Comparison of ENCODE assay signal across 14 cellular contexts in the genomic region with DNA sequence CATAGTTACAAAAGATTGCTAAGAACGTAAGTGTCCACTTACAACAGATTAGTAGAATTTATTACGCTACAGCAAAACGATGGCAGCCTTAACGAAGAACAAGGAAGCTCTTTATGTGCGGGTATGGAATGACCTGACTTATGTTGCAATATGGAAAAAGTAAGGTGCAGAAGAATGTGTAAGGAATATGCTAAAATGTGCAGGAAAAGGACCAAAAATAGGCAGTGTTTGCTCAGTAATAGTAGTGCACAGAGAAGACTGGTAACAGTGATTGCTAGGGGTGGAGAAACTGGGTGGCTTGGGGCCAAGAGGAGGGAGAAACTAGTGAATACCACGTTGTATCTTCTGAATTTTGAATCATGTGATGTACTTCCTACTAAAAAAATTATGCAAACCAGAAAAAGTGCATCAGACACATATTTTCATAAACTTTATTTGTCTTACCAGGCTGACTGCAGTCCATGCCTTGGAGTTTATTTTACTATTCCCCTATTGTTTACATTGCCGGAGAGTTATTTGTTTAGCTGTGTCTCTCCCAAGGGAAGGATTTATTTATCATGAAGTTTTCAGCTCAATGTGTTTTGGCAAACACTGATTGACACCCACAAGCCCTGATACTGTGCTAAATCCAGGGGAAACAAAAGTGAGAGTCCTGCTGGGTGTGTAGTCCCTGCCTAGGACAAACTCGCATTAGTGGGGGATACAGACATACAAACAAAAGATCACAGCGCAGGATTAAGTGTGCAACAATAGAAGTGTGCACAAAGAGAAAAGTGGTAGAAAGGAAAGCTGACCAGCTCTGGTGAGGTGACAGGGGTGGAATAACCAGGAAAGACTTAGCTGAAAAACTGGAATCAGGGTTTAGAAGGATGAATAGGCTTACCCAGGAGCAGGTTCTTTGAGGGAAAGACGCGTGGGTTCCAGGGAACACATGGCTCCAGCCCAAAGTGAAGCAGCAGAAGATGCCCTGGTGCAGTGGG. TPM values are rescaled to one million over a fixed set of nuclear protein-coding genes. Genes with fewer than 3 reads are reported as not detected.
A peak's percentile ranks its signal among the peaks of the same experiment; 100 is the strongest.
DNase-seq lines count a peak whose midpoint lies in the region; ATAC-seq and TF ChIP-seq lines count a peak whose summit lies in the region.
"Had no signal": no experiment of that assay in that cellular context is flagged by ENCODE, and none has a peak within 500 bp of the region (broad histone marks: within the 10 kb centered on the region; RNA-seq: fewer than 3 reads in every experiment).

No MANE protein-coding gene starts in this region.

- DNase-seq in NCI-H510A treated with DMSO at 0.1 percent for 48 hours (lab: John Stamatoyannopoulos, UW) (peak; percentile 29), NCI-H510A (lab: John Stamatoyannopoulos, UW) (no peak), SK-MEL-5 (ENCODE audit: low read depth, low spot score) (peak; percentile 68), iris pigment epithelial cell (ENCODE audit: low read depth) (peak; percentile 41), upper lobe of right lung (no peak), SKM-1 (lab: John Stamatoyannopoulos, UW; ENCODE audit: unreplicated experiment) (no peak)
- DNase-seq: EL, NCI-H226 had no signal

- H3K27me3 ChIP-seq in upper lobe of right lung = no peaks in the 10 kb centered on the region

- no peak overlapping the region for H3K27ac ChIP-seq in upper lobe of right lung
- H3K27ac ChIP-seq: gastroesophageal sphincter, RWPE1 had no signal

- no peak overlapping the region for H3K4me3 ChIP-seq in upper lobe of right lung
- H3K4me3 ChIP-seq: gastroesophageal sphincter had no signal

- TF ChIP-seq CTCF in upper lobe of right lung (IDR thresholded peaks at IDR 0.05) = no peak

- intact Hi-C loops in upper lobe of right lung (cut with DNase I) = no loop called here

- H3K36me3 ChIP-seq in upper lobe of right lung = no peaks in the 10 kb centered on the region
- H3K36me3 ChIP-seq: gastroesophageal sphincter had no signal

- H3K9me3 ChIP-seq in upper lobe of right lung = no peaks in the 10 kb centered on the region
- H3K9me3 ChIP-seq: gastroesophageal sphincter had no signal

- ATAC-seq in upper lobe of right lung = peak; percentile 40
- no peak for ATAC-seq in HG03520 (IDR thresholded peaks at IDR 0.05; ENCODE audit: unreplicated experiment)
- ATAC-seq in GM18861 (IDR thresholded peaks at IDR 0.05; ENCODE audit: unreplicated experiment) = no peak
- ATAC-seq: gastroesophageal sphincter, left colon had no signal

- in situ Hi-C loops in SK-MEL-5 (cut with HindIII; ENCODE audit: low pct_unique_long_range_greater_than_20kb, low sequenced_read_pairs) = no loop called here

- H3K4me1 ChIP-seq in upper lobe of right lung = peaks cover 13% of the 10 kb centered on the region

RNA-seq across cellular contexts. Expression of a gene that starts 33.9 kb away (rescaled TPM):
- total RNA-seq in SK-MEL-5 (2014; rRNA removed; shearing (Covaris generic)) = 8.3 and 9.9 TPM in 2 replicates
- polyA plus RNA-seq in SK-MEL-5 (2015; cell fraction: cytosol; rRNA removed) = 2.3 and 2.4 TPM in 2 replicates
- 4.4 and 5.8 TPM in 2 replicates for polyA plus RNA-seq in SK-MEL-5 (2015; cell fraction: nucleus; rRNA removed)
- total RNA-seq in upper lobe of right lung = 8.8 TPM

RNA-seq across cellular contexts. Expression of a gene that starts 35.5 kb away (rescaled TPM):
- 0.08 and 0.13 TPM in 2 replicates for total RNA-seq in SK-MEL-5 (2014; rRNA removed; shearing (Covaris generic))
- polyA plus RNA-seq in SK-MEL-5 (2015; cell fraction: cytosol; rRNA removed) = 0.60 and 0.62 TPM in 2 replicates
- 0.36 TPM in 1 of 2 replicates, not detected in the other for polyA plus RNA-seq in SK-MEL-5 (2015; cell fraction: nucleus; rRNA removed)
- total RNA-seq in upper lobe of right lung = 21.6 TPM
- total RNA-seq: dermis microvascular lymphatic vessel endothelial cell had no signal

Comparison
In these comparisons a context has a peak if more than half of its experiments do, and no peak if none do; other contexts are left out.
1. DNase-seq: peak in NCI-H510A treated with DMSO at 0.1 percent for 48 hours (single experiment), SK-MEL-5 (single experiment) and iris pigment epithelial cell (single experiment); none in NCI-H510A (single experiment), upper lobe of right lung (single experiment) and SKM-1 (single experiment).
2. RNA of a gene that starts 35.5 kb away (total RNA-seq): 21.6 TPM in upper lobe of right lung (single experiment); 0.08 to 0.13 TPM in SK-MEL-5; every median in the first group is over 10 times any median in the second.